Comparison of ENCODE assay signal across 25 cellular contexts in genomic region chr7:57204411-57204811, GRCh38.
"Had no signal": no experiment of that assay in that cellular context is flagged by ENCODE, and none has a peak within 500 bp of the region (broad histone marks: within the 10 kb centered on the region; RNA-seq: fewer than 3 reads in every experiment).

No MANE protein-coding gene starts in this region.

- H3K4me1 ChIP-seq: SJSA1 had no signal

- H3K4me3 Mint-ChIP-seq: activated CD4-positive, alpha-beta T cell treated with anti-CD3 and anti-CD28 coated beads, Interleukin-2, amount 10 ng/mL, durations not matched to agents 24 days and 14 days; activated naive CD4-positive, alpha-beta T cell treated with anti-CD3 and anti-CD28 coated beads, Interleukin-2, amount 10 ng/mL, durations not matched to agents 7 days and 5 days; activated naive CD8-positive, alpha-beta T cell treated with anti-CD3 and anti-CD28 coated beads for 36 hours; activated T-cell treated with anti-CD3 and anti-CD28 coated beads, Interleukin-2, amount 50 U/mL, for 72 hours; T-helper 2 cell treated with Interferon-gamma antibody and Interleukin-4, amounts not matched to agents 5 μg/mL and 100 μg/mL, for 36 hours; WTC11 had no signal

- H3K4me3 ChIP-seq: K562, SJSA1 had no signal

- H3K27ac ChIP-seq: brain microvascular endothelial cell, SJSA1 had no signal

- H3K36me3 Mint-ChIP-seq: activated naive CD4-positive, alpha-beta T cell treated with anti-CD3 and anti-CD28 coated beads, Interleukin-2, amount 10 ng/mL, durations not matched to agents 7 days and 5 days had no signal

- DNase-seq: activated CD4-positive, alpha-beta T cell treated with anti-CD3 and anti-CD28 coated beads for 1 hour; activated CD4-positive, alpha-beta T cell treated with anti-CD3 and anti-CD28 coated beads, Interleukin-2, amount 10 ng/mL, durations not matched to agents 24 days and 14 days; activated CD4-positive, alpha-beta T cell treated with anti-CD3 and anti-CD28 coated beads, Interleukin-2, amount 50 U/mL, for 48 hours; activated gamma-delta T cell treated with Interleukin-2 at 50 U/mL for 16 hours; activated naive CD4-positive, alpha-beta T cell treated with anti-CD3 and anti-CD28 coated beads, Interleukin-2, amount 10 ng/mL, durations not matched to agents 7 days and 5 days; activated naive CD8-positive, alpha-beta T cell treated with anti-CD3 and anti-CD28 coated beads for 36 hours; activated T-cell treated with anti-CD3 and anti-CD28 coated beads for 4 hours; activated T-cell treated with anti-CD3 and anti-CD28 coated beads, Interleukin-2, amount 50 U/mL, for 72 hours; brain microvascular endothelial cell; Kasumi-1; NCI-H1105 treated with DMSO at 0.1 percent for 48 hours; NCI-H1436 treated with DMSO at 0.1 percent for 48 hours; NCI-H187 treated with DMSO at 0.1 percent for 48 hours; NCI-H2081 treated with DMSO at 0.1 percent for 48 hours; NCI-H446; NCI-H524; PC-3; SHP77; SW 1271 had no signal

- ATAC-seq: activated T-cell treated with anti-CD3 and anti-CD28 coated beads, Interleukin-2, amount 50 U/mL, for 72 hours; K562; PC-3; SK-N-SH treated with all-trans-retinoic acid at 6 μM for 48 hours; WTC11 had no signal

- H3K27me3 ChIP-seq: brain microvascular endothelial cell, SJSA1 had no signal

- H3K27ac Mint-ChIP-seq: activated CD4-positive, alpha-beta T cell treated with anti-CD3 and anti-CD28 coated beads, Interleukin-2, amount 10 ng/mL, durations not matched to agents 24 days and 14 days; activated naive CD4-positive, alpha-beta T cell treated with anti-CD3 and anti-CD28 coated beads, Interleukin-2, amount 10 ng/mL, durations not matched to agents 7 days and 5 days; activated naive CD8-positive, alpha-beta T cell treated with anti-CD3 and anti-CD28 coated beads for 36 hours; activated T-cell treated with anti-CD3 and anti-CD28 coated beads, Interleukin-2, amount 50 U/mL, for 72 hours; activated T-helper 2 cell treated with anti-CD3 and anti-CD28 coated beads, Interferon-gamma antibody, Interleukin-2, Interleukin-4, amounts not matched to agents 10 μg/mL and 5 μg/mL and 100 μg/mL, durations not matched to agents 14 hours and 24 hours and 36 hours; T-helper 2 cell treated with Interferon-gamma antibody and Interleukin-4, amounts not matched to agents 5 μg/mL and 100 μg/mL, for 36 hours; WTC11 had no signal

- H3K4me1 Mint-ChIP-seq: activated CD4-positive, alpha-beta T cell treated with anti-CD3 and anti-CD28 coated beads, Interleukin-2, amount 10 ng/mL, durations not matched to agents 24 days and 14 days; activated naive CD4-positive, alpha-beta T cell treated with anti-CD3 and anti-CD28 coated beads, Interleukin-2, amount 10 ng/mL, durations not matched to agents 7 days and 5 days; activated naive CD8-positive, alpha-beta T cell treated with anti-CD3 and anti-CD28 coated beads for 36 hours; WTC11 had no signal

- H3K27me3 Mint-ChIP-seq: activated CD4-positive, alpha-beta T cell treated with anti-CD3 and anti-CD28 coated beads, Interleukin-2, amount 10 ng/mL, durations not matched to agents 24 days and 14 days; activated naive CD4-positive, alpha-beta T cell treated with anti-CD3 and anti-CD28 coated beads, Interleukin-2, amount 10 ng/mL, durations not matched to agents 7 days and 5 days; activated naive CD8-positive, alpha-beta T cell treated with anti-CD3 and anti-CD28 coated beads for 36 hours had no signal

- H3K36me3 ChIP-seq: brain microvascular endothelial cell, SJSA1 had no signal
